Comparison of ENCODE assay signal across 10 cellular contexts in the genomic region with DNA sequence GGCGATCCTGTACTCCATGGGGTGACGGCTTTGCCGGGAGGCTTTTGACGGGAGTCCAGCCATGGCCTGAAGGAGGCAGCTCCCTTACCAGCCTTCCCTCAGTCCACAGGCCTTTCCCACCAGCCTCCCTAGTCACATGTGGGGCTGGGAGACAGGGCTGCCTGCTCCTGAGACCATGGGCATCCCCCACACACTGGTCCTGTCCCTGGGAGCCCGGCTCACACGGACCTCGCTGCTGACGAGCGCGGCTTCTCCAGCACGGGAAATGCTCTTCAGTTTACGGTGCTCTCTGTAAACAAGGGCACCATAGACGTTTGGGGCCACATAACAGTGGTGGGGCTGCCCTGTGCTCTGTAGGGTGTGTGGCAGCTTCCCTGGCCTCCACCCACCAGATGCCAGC.
"Had no signal": no experiment of that assay in that cellular context is flagged by ENCODE, and none has a peak within 500 bp of the region (broad histone marks: within the 10 kb centered on the region; RNA-seq: fewer than 3 reads in every experiment).

No MANE protein-coding gene starts in this region.

- FAIRE-seq: H54 had no signal

- ATAC-seq: GM23338, HCT116 had no signal

- H3K27ac ChIP-seq: GM23248 had no signal

- DNase-seq: GM23248, GOT3, H7, H9, HCEC 1CT, HFFc6 had no signal

- H3K4me2 ChIP-seq: GM23338 had no signal

- H3K36me3 ChIP-seq: HAP-1 had no signal

- H3K4me1 ChIP-seq: HAP-1 had no signal

- H3K4me3 ChIP-seq: GM23248, GM23338, HAP-1 had no signal

- H3K9ac ChIP-seq: GM23248 had no signal

- H3K9me3 ChIP-seq: HAP-1 had no signal

- H2AFZ ChIP-seq: GM23248, GM23338 had no signal
